Comparison of ENCODE assay signal across 8 cellular contexts in genomic region chr16:2296662-2297505, GRCh38. TPM values are rescaled to one million over a fixed set of nuclear protein-coding genes. Genes with fewer than 3 reads are reported as not detected.
A peak's percentile ranks its signal among the peaks of the same experiment; 100 is the strongest.
DNase-seq lines count a peak whose midpoint lies in the region; ATAC-seq and TF ChIP-seq lines count a peak whose summit lies in the region.

No MANE protein-coding gene starts in this region.

- H4K20me1 ChIP-seq in Loucy (ENCODE audit: insufficient read depth, low read length, poor library complexity, severe bottlenecking), result no peaks in the 10 kb centered on the region

- DNase-seq in NCI-H524 (lab: John Stamatoyannopoulos, UW), result peak; percentile 16 to 26
- DNase-seq in NCI-H524 treated with DMSO at 0.1 percent for 48 hours (lab: John Stamatoyannopoulos, UW), result no peak
- peak; percentile 74 for DNase-seq in dermis blood vessel endothelial cell
- DNase-seq in neural crest cell (ENCODE audit: low read depth, low spot score), result peak; percentile 18
- no peak for DNase-seq in NCI-H2171 treated with DMSO at 0.1 percent for 48 hours (lab: John Stamatoyannopoulos, UW)

- peak overlapping the region; percentile 81 for H2AFZ ChIP-seq in Loucy (ENCODE audit: low read length)

- ATAC-seq in HG02610 (IDR thresholded peaks at IDR 0.05; ENCODE audit: unreplicated experiment) (no peak), GM18858 (IDR thresholded peaks at IDR 0.05; ENCODE audit: unreplicated experiment) (no peak)

- no peaks in the 10 kb centered on the region for H3K27me3 ChIP-seq in Loucy (ENCODE audit: insufficient read depth, low read length, poor library complexity, severe bottlenecking)

- no peaks in the 10 kb centered on the region for H3K27me3 Mint-ChIP-seq in neural crest cell (ENCODE audit: low read depth)

- no peaks in the 10 kb centered on the region for H3K79me2 ChIP-seq in Loucy (ENCODE audit: insufficient read depth, low read length)

- TF ChIP-seq CTCF in Loucy (conservative IDR thresholded peaks at IDR 0.05; ENCODE audit: low read length), result peak; percentile 57
- TF ChIP-seq CTCF in neural crest cell (conservative IDR thresholded peaks at IDR 0.05), result peak; percentile 22

- peak overlapping the region; percentile 45 for H3K4me2 ChIP-seq in Loucy (ENCODE audit: low read depth, low read length, poor library complexity, severe bottlenecking)

- H3K4me1 ChIP-seq in Loucy (ENCODE audit: insufficient read depth, low read length, poor library complexity, severe bottlenecking), result peaks cover 13% of the 10 kb centered on the region

- H3K9me3 ChIP-seq in Loucy (ENCODE audit: insufficient read depth, low read depth, low read length), result no peaks in the 10 kb centered on the region

- H3K4me3 Mint-ChIP-seq in neural crest cell, result no peak overlapping the region

- H3K27ac Mint-ChIP-seq in neural crest cell (ENCODE audit: unreplicated experiment), result peak overlapping the region; percentile 27

- no peaks in the 10 kb centered on the region for H3K36me3 Mint-ChIP-seq in neural crest cell (ENCODE audit: low read depth)

- H3K36me3 ChIP-seq in Loucy (ENCODE audit: insufficient read depth, low read length), result no peaks in the 10 kb centered on the region

- peak overlapping the region; percentile 41 for H3K9ac ChIP-seq in Loucy (ENCODE audit: low read depth, low read length, poor library complexity, severe bottlenecking)

- no peaks in the 10 kb centered on the region for H3F3A ChIP-seq in Loucy (ENCODE audit: low read depth)

- no peak overlapping the region for H3K4me3 ChIP-seq in Loucy (ENCODE audit: low read length, poor library complexity, severe bottlenecking)

- H3K9me3 Mint-ChIP-seq in neural crest cell, result no peaks in the 10 kb centered on the region

- H3K9me2 ChIP-seq in Loucy (replicated peaks; ENCODE audit: low read depth, low read length), result no peaks in the 10 kb centered on the region

- no peaks in the 10 kb centered on the region for H3K4me1 Mint-ChIP-seq in neural crest cell

RNA-seq across cellular contexts. Expression of gene RNPS1, which starts 29.0 kb away (rescaled TPM):
- total RNA-seq in dermis blood vessel endothelial cell, result 61.8 and 85.0 TPM in 2 replicates
- total RNA-seq in neural crest cell, result 390 and 420 TPM in 2 replicates

RNA-seq across cellular contexts. Expression of gene ABCA3, which starts 43.6 kb away (rescaled TPM):
- total RNA-seq in dermis blood vessel endothelial cell (29.1 and 66.9 TPM in 2 replicates), neural crest cell (19.6 TPM in 2 replicates)

RNA-seq across cellular contexts. Expression of gene ECI1, which starts 45.5 kb away (rescaled TPM):
- total RNA-seq in dermis blood vessel endothelial cell, result 32.3 and 37.8 TPM in 2 replicates
- total RNA-seq in neural crest cell, result 71.9 and 79.2 TPM in 2 replicates

Comparison
In these comparisons a context has a peak if more than half of its experiments do, and no peak if none do; other contexts are left out.
1. DNase-seq: peak in NCI-H524 (2 of 2), dermis blood vessel endothelial cell (single experiment) and neural crest cell (single experiment); none in NCI-H524 treated with DMSO at 0.1 percent for 48 hours (single experiment) and NCI-H2171 treated with DMSO at 0.1 percent for 48 hours (single experiment).